In the genomic region with DNA sequence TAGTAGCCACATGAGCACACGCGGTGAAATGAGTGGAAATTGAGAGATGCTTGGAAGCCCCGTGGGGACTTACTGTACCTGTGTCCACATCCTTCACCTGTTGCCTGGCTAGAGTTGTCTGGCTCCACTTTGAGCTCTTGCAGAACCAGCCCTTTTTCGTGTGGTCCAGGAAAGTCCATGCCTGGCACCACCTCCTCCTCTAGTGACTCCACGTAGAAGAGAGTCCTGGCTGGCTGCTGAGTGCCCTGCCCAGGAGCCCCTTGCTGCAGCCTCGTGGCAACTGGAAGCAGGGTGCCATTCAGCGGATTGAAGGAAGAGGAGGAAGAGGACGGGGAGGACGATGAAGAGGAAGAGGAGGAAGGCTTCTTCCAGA, we compare ENCODE assay signal across 19 cellular contexts. TPM values are rescaled to one million over a fixed set of nuclear protein-coding genes. Genes with fewer than 3 reads are reported as not detected.
DNase-seq lines count a peak whose midpoint lies in the region; ATAC-seq and TF ChIP-seq lines count a peak whose summit lies in the region.
"Had no signal": no experiment of that assay in that cellular context is flagged by ENCODE, and none has a peak within 500 bp of the region (broad histone marks: within the 10 kb centered on the region; RNA-seq: fewer than 3 reads in every experiment).

No MANE protein-coding gene starts in this region.

- H3K4me1 ChIP-seq in mesenchymal stem cell (ENCODE audit: control insufficient read depth, insufficient read depth, low read depth, low read length) = peaks cover 12% of the 10 kb centered on the region
- H3K4me1 ChIP-seq: heart right ventricle had no signal

- H3K4me3 ChIP-seq in dorsolateral prefrontal cortex = peak overlapping the region in 47 of 59 donors; percentile 12 to 66 (median 44)
- H3K4me3 ChIP-seq in mesenchymal stem cell (ENCODE audit: insufficient read depth in 1 of 2, low read depth in 1 of 2, low read length in 2 of 2) = peak overlapping the region in 1 of 2 experiments; percentile 49
- H3K4me3 ChIP-seq: heart right ventricle, thoracic aorta had no signal

- no peak overlapping the region for H4K8ac ChIP-seq in mesenchymal stem cell (ENCODE audit: low read length)

- peak overlapping the region; percentile 0 to 49 for H2BK12ac ChIP-seq in mesenchymal stem cell (ENCODE audit: low read length in 2 of 2)

- no peak for TF ChIP-seq CTCF in dorsolateral prefrontal cortex (IDR thresholded peaks at IDR 0.05 in 54 of 56, conservative IDR thresholded peaks at IDR 0.05 in 2 of 56; ENCODE audit: low read depth in 1 of 56, partially characterized antibody in 56 of 56)

- H3K23ac ChIP-seq in mesenchymal stem cell (ENCODE audit: low read length in 2 of 2) = no peak overlapping the region

- no peak for ATAC-seq in GM19324 (IDR thresholded peaks at IDR 0.05; ENCODE audit: low FRiP score, unreplicated experiment)
- ATAC-seq: heart right ventricle; natural killer cell treated with Interleukin-12 subunit alpha and Interleukin-12 subunit beta and Interleukin-15 and Interleukin-18, amount 100 ng/mL, for 72 hours had no signal

- intact Hi-C loops in dorsolateral prefrontal cortex (cut with DNase I) = no loop called here

- H3K27ac ChIP-seq in dorsolateral prefrontal cortex (no peak overlapping the region), mesenchymal stem cell (ENCODE audit: low read length, poor library complexity, severe bottlenecking) (no peak overlapping the region)
- H3K27ac ChIP-seq: C4-2B, heart right ventricle, thoracic aorta had no signal

- H2BK15ac ChIP-seq in mesenchymal stem cell (ENCODE audit: low read depth, poor library complexity, severe bottlenecking) = no peak overlapping the region

- peak overlapping the region; percentile 21 for H2AFZ ChIP-seq in mesenchymal stem cell (ENCODE audit: low read depth, low read length)

- H2AK5ac ChIP-seq in mesenchymal stem cell (ENCODE audit: low read length, severe bottlenecking) = no peak overlapping the region

- no peak overlapping the region for H4K91ac ChIP-seq in mesenchymal stem cell (ENCODE audit: low read length)

- H3K27me3 ChIP-seq in dorsolateral prefrontal cortex (peaks cover 0 to 46% (median 17%) of the 10 kb centered on the region in 45 donors), mesenchymal stem cell (ENCODE audit: control insufficient read depth in 1 of 2, insufficient read depth in 1 of 2, low read length in 2 of 2) (peaks cover 0 to 14% of the 10 kb centered on the region in 2 experiments)

- no peak overlapping the region for H3K4ac ChIP-seq in mesenchymal stem cell (ENCODE audit: low read depth in 1 of 2, low read length in 2 of 2)

- H3K9me3 ChIP-seq in mesenchymal stem cell (ENCODE audit: control insufficient read depth, low read length) = no peaks in the 10 kb centered on the region
- H3K9me3 ChIP-seq: heart right ventricle, thoracic aorta had no signal

- H3K14ac ChIP-seq in mesenchymal stem cell (ENCODE audit: low read length in 2 of 2) = peak overlapping the region in 1 of 2 experiments; percentile 6

- H3K36me3 ChIP-seq in mesenchymal stem cell (ENCODE audit: control insufficient read depth in 1 of 2, insufficient read depth in 2 of 2, low read depth in 1 of 2, low read length in 2 of 2) = no peaks in the 10 kb centered on the region
- H3K36me3 ChIP-seq: heart right ventricle, thoracic aorta had no signal

- DNase-seq in NCI-H2227 (lab: John Stamatoyannopoulos, UW; ENCODE audit: unreplicated experiment) (peak; percentile 36), NCI-H2227 treated with DMSO at 0.1 percent for 48 hours (lab: John Stamatoyannopoulos, UW) (no peak), dorsolateral prefrontal cortex (no peak), mesenchymal stem cell (no peak), NCI-H446 (lab: John Stamatoyannopoulos, UW) (no peak), SHP77 treated with DMSO at 0.1 percent for 48 hours (lab: John Stamatoyannopoulos, UW) (no peak), NCI-H1694 (lab: John Stamatoyannopoulos, UW) (no peak)
- DNase-seq: activated CD4-positive, alpha-beta T cell treated with anti-CD3 and anti-CD28 coated beads for 1 hour; central memory CD4-positive, alpha-beta T cell; effector CD4-positive, alpha-beta T cell; heart right ventricle; NCI-H1694 treated with DMSO at 0.1 percent for 48 hours had no signal

- no peak overlapping the region for H2BK120ac ChIP-seq in mesenchymal stem cell (ENCODE audit: low read depth, low read length)

- no peak overlapping the region for H3K9ac ChIP-seq in mesenchymal stem cell (ENCODE audit: low read length)

- H3K4me2 ChIP-seq in mesenchymal stem cell (ENCODE audit: low read length, poor library complexity, severe bottlenecking) = peak overlapping the region; percentile 65

- no peak overlapping the region for H2BK5ac ChIP-seq in mesenchymal stem cell (ENCODE audit: low read depth, low read length, poor library complexity, severe bottlenecking)

- no peaks in the 10 kb centered on the region for H3K79me1 ChIP-seq in mesenchymal stem cell (replicated peaks; ENCODE audit: low read length, poor library complexity, severe bottlenecking)

- no peak overlapping the region for H3K18ac ChIP-seq in mesenchymal stem cell (ENCODE audit: low read depth in 1 of 2, low read length in 2 of 2)

- 63% methylated on average over 9 of the region's 9 CpGs for WGBS in mesenchymal stem cell

RNA-seq across cellular contexts. Expression of a gene that starts 0.5 kb away (rescaled TPM):
- total RNA-seq in dorsolateral prefrontal cortex = under 1 TPM in 20 of 120 experiments, not detected in 100; 0.30 to 0.93 (median 0.49) TPM
- polyA plus RNA-seq in mesenchymal stem cell (2013, experiment 1 of 2) = 0.04 TPM
- not detected for polyA plus RNA-seq in mesenchymal stem cell (2013, experiment 2 of 2)
- total RNA-seq: A673; fibroblast of lung; heart right ventricle; natural killer cell treated with Interleukin-12 subunit alpha and Interleukin-12 subunit beta and Interleukin-15 and Interleukin-18, amount 100 ng/mL, for 72 hours; thoracic aorta had no signal
- polyA plus RNA-seq: adipose tissue, fibroblast of lung, heart right ventricle had no signal

RNA-seq across cellular contexts. Expression of a gene that starts 1.1 kb away (rescaled TPM):
- total RNA-seq in dorsolateral prefrontal cortex = 1 to 10 TPM in 109 of 120 experiments, under 1 TPM in 11; 0.60 to 3.2 (median 1.6) TPM
- polyA plus RNA-seq in mesenchymal stem cell (2013, experiment 1 of 2) = 0.08 TPM
- polyA plus RNA-seq in mesenchymal stem cell (2013, experiment 2 of 2) = 0.11 TPM
- total RNA-seq: A673; fibroblast of lung; natural killer cell treated with Interleukin-12 subunit alpha and Interleukin-12 subunit beta and Interleukin-15 and Interleukin-18, amount 100 ng/mL, for 72 hours; thoracic aorta had no signal
- polyA plus RNA-seq: fibroblast of lung, heart right ventricle had no signal
